Comparison of ENCODE assay signal across 2 cellular contexts in the genomic region with DNA sequence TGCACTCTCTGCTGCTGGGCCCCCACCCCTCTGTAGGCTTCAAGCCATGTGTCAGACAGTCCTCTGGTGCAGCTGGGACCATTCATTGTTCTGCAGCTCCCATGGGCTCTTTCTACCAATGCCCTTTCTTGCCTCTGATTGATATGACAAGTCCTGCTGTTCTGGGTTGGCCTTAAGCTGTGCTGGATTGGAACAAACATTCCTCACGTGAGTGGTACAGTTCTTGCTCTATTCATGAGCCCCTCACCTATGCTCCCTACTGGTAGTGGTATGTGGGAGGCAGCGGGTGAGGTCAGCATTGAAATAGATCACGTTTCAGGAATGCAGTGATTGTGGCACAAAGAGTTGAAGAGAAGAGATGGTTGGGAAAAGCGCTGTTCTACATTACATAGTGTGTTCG.
TF ChIP-seq lines count a peak whose summit lies in the region.

No MANE protein-coding gene starts in this region.

TF ChIP-seq in GM23338, 12 proteins besides CTCF, POLR2A, EP300 and RAD21 (continued from another document):
- TF ChIP-seq, protein P1, sequence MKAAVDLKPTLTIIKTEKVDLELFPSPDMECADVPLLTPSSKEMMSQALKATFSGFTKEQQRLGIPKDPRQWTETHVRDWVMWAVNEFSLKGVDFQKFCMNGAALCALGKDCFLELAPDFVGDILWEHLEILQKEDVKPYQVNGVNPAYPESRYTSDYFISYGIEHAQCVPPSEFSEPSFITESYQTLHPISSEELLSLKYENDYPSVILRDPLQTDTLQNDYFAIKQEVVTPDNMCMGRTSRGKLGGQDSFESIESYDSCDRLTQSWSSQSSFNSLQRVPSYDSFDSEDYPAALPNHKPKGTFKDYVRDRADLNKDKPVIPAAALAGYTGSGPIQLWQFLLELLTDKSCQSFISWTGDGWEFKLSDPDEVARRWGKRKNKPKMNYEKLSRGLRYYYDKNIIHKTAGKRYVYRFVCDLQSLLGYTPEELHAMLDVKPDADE (IDR thresholded peaks at IDR 0.05): no peak
- TF ChIP-seq NANOG (IDR thresholded peaks at IDR 0.05; ENCODE audit: borderline replicate concordance): no peak

TF ChIP-seq in WTC11, 78 proteins besides CTCF, POLR2A, EP300 and RAD21 (continued from another document):
- TF ChIP-seq, protein P2, sequence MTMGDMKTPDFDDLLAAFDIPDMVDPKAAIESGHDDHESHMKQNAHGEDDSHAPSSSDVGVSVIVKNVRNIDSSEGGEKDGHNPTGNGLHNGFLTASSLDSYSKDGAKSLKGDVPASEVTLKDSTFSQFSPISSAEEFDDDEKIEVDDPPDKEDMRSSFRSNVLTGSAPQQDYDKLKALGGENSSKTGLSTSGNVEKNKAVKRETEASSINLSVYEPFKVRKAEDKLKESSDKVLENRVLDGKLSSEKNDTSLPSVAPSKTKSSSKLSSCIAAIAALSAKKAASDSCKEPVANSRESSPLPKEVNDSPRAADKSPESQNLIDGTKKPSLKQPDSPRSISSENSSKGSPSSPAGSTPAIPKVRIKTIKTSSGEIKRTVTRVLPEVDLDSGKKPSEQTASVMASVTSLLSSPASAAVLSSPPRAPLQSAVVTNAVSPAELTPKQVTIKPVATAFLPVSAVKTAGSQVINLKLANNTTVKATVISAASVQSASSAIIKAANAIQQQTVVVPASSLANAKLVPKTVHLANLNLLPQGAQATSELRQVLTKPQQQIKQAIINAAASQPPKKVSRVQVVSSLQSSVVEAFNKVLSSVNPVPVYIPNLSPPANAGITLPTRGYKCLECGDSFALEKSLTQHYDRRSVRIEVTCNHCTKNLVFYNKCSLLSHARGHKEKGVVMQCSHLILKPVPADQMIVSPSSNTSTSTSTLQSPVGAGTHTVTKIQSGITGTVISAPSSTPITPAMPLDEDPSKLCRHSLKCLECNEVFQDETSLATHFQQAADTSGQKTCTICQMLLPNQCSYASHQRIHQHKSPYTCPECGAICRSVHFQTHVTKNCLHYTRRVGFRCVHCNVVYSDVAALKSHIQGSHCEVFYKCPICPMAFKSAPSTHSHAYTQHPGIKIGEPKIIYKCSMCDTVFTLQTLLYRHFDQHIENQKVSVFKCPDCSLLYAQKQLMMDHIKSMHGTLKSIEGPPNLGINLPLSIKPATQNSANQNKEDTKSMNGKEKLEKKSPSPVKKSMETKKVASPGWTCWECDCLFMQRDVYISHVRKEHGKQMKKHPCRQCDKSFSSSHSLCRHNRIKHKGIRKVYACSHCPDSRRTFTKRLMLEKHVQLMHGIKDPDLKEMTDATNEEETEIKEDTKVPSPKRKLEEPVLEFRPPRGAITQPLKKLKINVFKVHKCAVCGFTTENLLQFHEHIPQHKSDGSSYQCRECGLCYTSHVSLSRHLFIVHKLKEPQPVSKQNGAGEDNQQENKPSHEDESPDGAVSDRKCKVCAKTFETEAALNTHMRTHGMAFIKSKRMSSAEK (CRISPR knock-in tag; IDR thresholded peaks at IDR 0.05; ENCODE audit: borderline replicate concordance): no peak
- TF ChIP-seq CBFB (CRISPR knock-in tag; IDR thresholded peaks at IDR 0.05; ENCODE audit: low read depth): no peak
- TF ChIP-seq SP1 (CRISPR knock-in tag; conservative IDR thresholded peaks at IDR 0.05): no peak
- no peak for TF ChIP-seq NR3C1 (CRISPR knock-in tag; conservative IDR thresholded peaks at IDR 0.05; ENCODE audit: low read depth)
- no peak for TF ChIP-seq RORB (CRISPR knock-in tag; IDR thresholded peaks at IDR 0.05)
- TF ChIP-seq, protein P3, sequence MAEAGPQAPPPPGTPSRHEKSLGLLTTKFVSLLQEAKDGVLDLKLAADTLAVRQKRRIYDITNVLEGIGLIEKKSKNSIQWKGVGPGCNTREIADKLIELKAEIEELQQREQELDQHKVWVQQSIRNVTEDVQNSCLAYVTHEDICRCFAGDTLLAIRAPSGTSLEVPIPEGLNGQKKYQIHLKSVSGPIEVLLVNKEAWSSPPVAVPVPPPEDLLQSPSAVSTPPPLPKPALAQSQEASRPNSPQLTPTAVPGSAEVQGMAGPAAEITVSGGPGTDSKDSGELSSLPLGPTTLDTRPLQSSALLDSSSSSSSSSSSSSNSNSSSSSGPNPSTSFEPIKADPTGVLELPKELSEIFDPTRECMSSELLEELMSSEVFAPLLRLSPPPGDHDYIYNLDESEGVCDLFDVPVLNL (CRISPR knock-in tag; IDR thresholded peaks at IDR 0.05; ENCODE audit: borderline replicate concordance, low read depth): no peak
- no peak for TF ChIP-seq JUN (CRISPR knock-in tag; IDR thresholded peaks at IDR 0.05)
- TF ChIP-seq, protein P4, sequence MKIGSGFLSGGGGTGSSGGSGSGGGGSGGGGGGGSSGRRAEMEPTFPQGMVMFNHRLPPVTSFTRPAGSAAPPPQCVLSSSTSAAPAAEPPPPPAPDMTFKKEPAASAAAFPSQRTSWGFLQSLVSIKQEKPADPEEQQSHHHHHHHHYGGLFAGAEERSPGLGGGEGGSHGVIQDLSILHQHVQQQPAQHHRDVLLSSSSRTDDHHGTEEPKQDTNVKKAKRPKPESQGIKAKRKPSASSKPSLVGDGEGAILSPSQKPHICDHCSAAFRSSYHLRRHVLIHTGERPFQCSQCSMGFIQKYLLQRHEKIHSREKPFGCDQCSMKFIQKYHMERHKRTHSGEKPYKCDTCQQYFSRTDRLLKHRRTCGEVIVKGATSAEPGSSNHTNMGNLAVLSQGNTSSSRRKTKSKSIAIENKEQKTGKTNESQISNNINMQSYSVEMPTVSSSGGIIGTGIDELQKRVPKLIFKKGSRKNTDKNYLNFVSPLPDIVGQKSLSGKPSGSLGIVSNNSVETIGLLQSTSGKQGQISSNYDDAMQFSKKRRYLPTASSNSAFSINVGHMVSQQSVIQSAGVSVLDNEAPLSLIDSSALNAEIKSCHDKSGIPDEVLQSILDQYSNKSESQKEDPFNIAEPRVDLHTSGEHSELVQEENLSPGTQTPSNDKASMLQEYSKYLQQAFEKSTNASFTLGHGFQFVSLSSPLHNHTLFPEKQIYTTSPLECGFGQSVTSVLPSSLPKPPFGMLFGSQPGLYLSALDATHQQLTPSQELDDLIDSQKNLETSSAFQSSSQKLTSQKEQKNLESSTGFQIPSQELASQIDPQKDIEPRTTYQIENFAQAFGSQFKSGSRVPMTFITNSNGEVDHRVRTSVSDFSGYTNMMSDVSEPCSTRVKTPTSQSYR (CRISPR knock-in tag; IDR thresholded peaks at IDR 0.05): no peak
